Comparison of ENCODE assay signal across 13 cellular contexts in the genomic region with DNA sequence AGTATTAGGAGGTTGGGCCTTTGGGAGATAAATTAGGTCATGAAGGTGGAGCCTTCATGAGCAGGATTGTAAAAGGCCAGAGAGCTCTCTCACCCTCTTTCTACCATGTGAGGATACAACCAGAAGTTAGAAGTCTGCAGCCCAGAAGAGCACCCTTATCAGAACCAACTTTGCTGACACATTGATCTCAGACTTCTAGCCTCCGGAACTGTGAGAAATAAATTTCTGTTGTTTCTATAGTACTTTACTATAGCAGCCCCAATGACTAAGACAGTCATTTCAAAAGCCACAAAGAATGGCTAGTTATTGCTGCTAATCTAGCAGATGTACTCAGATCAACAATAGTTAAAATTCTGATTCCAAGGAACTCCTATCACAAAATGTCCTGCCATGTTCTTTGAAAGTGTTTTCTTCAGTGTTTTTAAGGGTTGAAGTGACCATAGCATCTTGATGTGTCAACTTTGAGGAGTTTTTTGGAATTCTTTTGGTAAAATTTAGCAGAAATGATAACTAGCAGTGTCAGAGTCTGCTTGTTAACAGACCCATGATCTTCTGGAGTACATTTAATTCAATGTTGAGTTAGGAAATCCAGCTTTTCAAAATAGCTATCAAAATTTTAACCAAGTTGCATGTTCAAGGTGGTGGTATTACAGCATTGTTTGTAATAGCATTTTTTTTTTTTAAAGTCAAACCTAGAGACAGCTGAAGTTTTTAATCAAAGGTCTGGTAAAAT. TPM values are rescaled to one million over a fixed set of nuclear protein-coding genes. Genes with fewer than 3 reads are reported as not detected.
"Had no signal": no experiment of that assay in that cellular context is flagged by ENCODE, and none has a peak within 500 bp of the region (broad histone marks: within the 10 kb centered on the region; RNA-seq: fewer than 3 reads in every experiment).

No MANE protein-coding gene starts in this region.

- H3K27ac Mint-ChIP-seq: activated naive CD8-positive, alpha-beta T cell treated with anti-CD3 and anti-CD28 coated beads, Interleukin-2, amount 10 ng/mL, durations not matched to agents 7 days and 5 days; WTC11 had no signal

- H3K27me3 Mint-ChIP-seq: activated naive CD8-positive, alpha-beta T cell treated with anti-CD3 and anti-CD28 coated beads, Interleukin-2, amount 10 ng/mL, durations not matched to agents 7 days and 5 days had no signal

- H3K27me3 ChIP-seq: ascending aorta, dorsolateral prefrontal cortex, sigmoid colon, upper lobe of left lung had no signal

- H3K4me1 ChIP-seq: sigmoid colon, upper lobe of left lung had no signal

- H3K36me3 ChIP-seq: ascending aorta, sigmoid colon, upper lobe of left lung had no signal

- H3K9me3 ChIP-seq: ascending aorta, sigmoid colon, upper lobe of left lung had no signal

- ATAC-seq: esophagus mucosa, WTC11 had no signal

- H3K4me3 ChIP-seq: ascending aorta, dorsolateral prefrontal cortex, sigmoid colon, upper lobe of left lung had no signal

- DNase-seq: activated CD4-positive, alpha-beta T cell treated with anti-CD3 and anti-CD28 coated beads, Interleukin-2, amount 50 U/mL, for 1 hour; activated CD8-positive, alpha-beta memory T cell treated with anti-CD3 and anti-CD28 coated beads, Interleukin-2, amount 50 U/mL, for 48 hours; activated effector memory CD4-positive, alpha-beta T cell treated with anti-CD3 and anti-CD28 coated beads, Interleukin-2, amount 50 U/mL, for 16 hours; activated naive CD8-positive, alpha-beta T cell treated with anti-CD3 and anti-CD28 coated beads, Interleukin-2, amount 10 ng/mL, durations not matched to agents 7 days and 5 days; dorsolateral prefrontal cortex; hypothalamus; sigmoid colon; stimulated activated CD4-positive, alpha-beta T cell treated with anti-CD3 and anti-CD28 coated beads, Interleukin-2, amount 100 ng/mL, for 24 hours; stimulated activated naive CD4-positive, alpha-beta T cell treated with Interleukin-2 at 50 U/mL for 16 hours; upper lobe of left lung had no signal

- H3K9me3 Mint-ChIP-seq: activated naive CD8-positive, alpha-beta T cell treated with anti-CD3 and anti-CD28 coated beads, Interleukin-2, amount 10 ng/mL, durations not matched to agents 7 days and 5 days had no signal

- H3K27ac ChIP-seq: ascending aorta, dorsolateral prefrontal cortex, sigmoid colon, upper lobe of left lung had no signal

- H3K4me3 Mint-ChIP-seq: activated naive CD8-positive, alpha-beta T cell treated with anti-CD3 and anti-CD28 coated beads, Interleukin-2, amount 10 ng/mL, durations not matched to agents 7 days and 5 days; WTC11 had no signal

RNA-seq across cellular contexts. Expression of gene CIP2A, which starts 10.6 kb away (rescaled TPM):
- total RNA-seq: ascending aorta had no signal
